In genomic region chr3:8665407-8665896, GRCh38 we compare ENCODE assay signal across 11 cellular contexts.
DNase-seq lines count a peak whose midpoint lies in the region; ATAC-seq and TF ChIP-seq lines count a peak whose summit lies in the region.
"Had no signal": no experiment of that assay in that cellular context is flagged by ENCODE, and none has a peak within 500 bp of the region (broad histone marks: within the 10 kb centered on the region; RNA-seq: fewer than 3 reads in every experiment).

No MANE protein-coding gene starts in this region.

- TF ChIP-seq CTCF in GM06990 (IDR thresholded peaks at IDR 0.05; ENCODE audit: insufficient read depth, low read length, poor library complexity, severe bottlenecking): no peak

- no peaks in the 10 kb centered on the region for H3K27me3 ChIP-seq in GM06990 (replicated peaks; ENCODE audit: control insufficient read depth, insufficient read depth, low read length)

- peak; percentile 73 for ATAC-seq in GM19395 (IDR thresholded peaks at IDR 0.05; ENCODE audit: unreplicated experiment)
- peak; percentile 49 for ATAC-seq in HG02981 (IDR thresholded peaks at IDR 0.05; ENCODE audit: unreplicated experiment)

- no peaks in the 10 kb centered on the region for H3K36me3 ChIP-seq in GM06990 (ENCODE audit: control insufficient read depth, insufficient read depth, low read length)

- DNase-seq in GM06990 (ENCODE audit: extremely low read depth, insufficient read length) (peak; percentile 53), MV-4-11 (lab: John Stamatoyannopoulos, UW) (peak; percentile 91), NCI-H2107 treated with DMSO at 0.1 percent for 48 hours (lab: John Stamatoyannopoulos, UW; ENCODE audit: unreplicated experiment) (no peak), HuH-7.5 (ENCODE audit: low spot score) (no peak), head of caudate nucleus (no peak), amygdala (lab: John Stamatoyannopoulos, UW) (no peak)
- DNase-seq: activated CD4-positive, alpha-beta memory T cell treated with anti-CD3 and anti-CD28 coated beads for 36 hours; SHP77 treated with DMSO at 0.1 percent for 48 hours; stimulated activated CD4-positive, alpha-beta T cell treated with anti-CD3 and anti-CD28 coated beads, Interleukin-12 subunit alpha, Interleukin-12 subunit beta, amount 100 ng/mL, for 4 hours had no signal

- no peak overlapping the region for H3K4me3 ChIP-seq in GM06990 (replicated peaks; ENCODE audit: low read depth, low read length)

- intact Hi-C loops in head of caudate nucleus (cut with DNase I): no loop called here

Comparison
In these comparisons a context has a peak if more than half of its experiments do, and no peak if none do; other contexts are left out.
1. DNase-seq: peak in GM06990 (single experiment) and MV-4-11 (single experiment); none in NCI-H2107 treated with DMSO at 0.1 percent for 48 hours (single experiment), HuH-7.5 (single experiment), head of caudate nucleus (0 of 42) and amygdala (0 of 56).